ENCODE assay signal across 1 cellular context in genomic region chr11:61773826-61774225, GRCh38.
TF ChIP-seq lines count a peak whose summit lies in the region.

No MANE protein-coding gene starts in this region.

TF ChIP-seq in HepG2, 621 proteins besides CTCF, POLR2A, EP300 and RAD21:
- no peak for TF ChIP-seq ZNF780A (CRISPR knock-in tag; IDR thresholded peaks at IDR 0.05)
- TF ChIP-seq ZSCAN30 (CRISPR knock-in tag; IDR thresholded peaks at IDR 0.05), result no peak
- no peak for TF ChIP-seq ZNF337 (CRISPR knock-in tag; IDR thresholded peaks at IDR 0.05; ENCODE audit: borderline replicate concordance, low read depth)
- no peak for TF ChIP-seq ZBTB8A (CRISPR knock-in tag; IDR thresholded peaks at IDR 0.05; ENCODE audit: borderline replicate concordance, low read depth)
- TF ChIP-seq AGO2 (optimal IDR thresholded peaks at IDR 0.05; ENCODE audit: low read depth, low read length), result peak; percentile 49
TF ChIP-seq in HepG2: peak in this region for 1.
